ENCODE assay signal across 26 cellular contexts in genomic region chr2:51335072-51336058, GRCh38.
A peak's percentile ranks its signal among the peaks of the same experiment; 100 is the strongest.
DNase-seq lines count a peak whose midpoint lies in the region; ATAC-seq, FAIRE-seq and TF ChIP-seq lines count a peak whose summit lies in the region.
"Had no signal": no experiment of that assay in that cellular context is flagged by ENCODE, and none has a peak within 500 bp of the region (broad histone marks: within the 10 kb centered on the region; RNA-seq: fewer than 3 reads in every experiment).

No MANE protein-coding gene starts in this region.

- TF ChIP-seq POLR2A in NB4 (IDR thresholded peaks at IDR 0.05; ENCODE audit: extremely low read depth, insufficient read length), result no peak
- TF ChIP-seq POLR2A in GM12891 (IDR thresholded peaks at IDR 0.05; ENCODE audit: low read depth, low read length), result no peak

- no peak overlapping the region for H3K9ac ChIP-seq in endodermal cell (ENCODE audit: extremely low read depth, low read length, poor library complexity, severe bottlenecking)

- H3K27me3 Mint-ChIP-seq in GM23338 (ENCODE audit: insufficient read depth, low read depth, poor library complexity) (no peaks in the 10 kb centered on the region), endodermal cell (ENCODE audit: insufficient read depth) (no peaks in the 10 kb centered on the region), mesothelial cell of epicardium (ENCODE audit: low read depth) (no peaks in the 10 kb centered on the region)
- H3K27me3 Mint-ChIP-seq: CD4-positive, alpha-beta memory T cell had no signal

- H2AFZ ChIP-seq in GM23338, result no peak overlapping the region

- no peak overlapping the region for H3K4me3 Mint-ChIP-seq in GM23338
- H3K4me3 Mint-ChIP-seq in endodermal cell, result no peak overlapping the region
- H3K4me3 Mint-ChIP-seq in mesothelial cell of epicardium, result no peak overlapping the region
- H3K4me3 Mint-ChIP-seq: activated naive CD4-positive, alpha-beta T cell treated with anti-CD3 and anti-CD28 coated beads for 36 hours; CD4-positive, alpha-beta memory T cell had no signal

- FAIRE-seq in GM12891 (lab: Jason Lieb, UNC), result no peak

- H3K79me2 ChIP-seq in GM23338 (replicated peaks; ENCODE audit: insufficient read depth), result no peaks in the 10 kb centered on the region

- ATAC-seq in GM23338, result no peak
- ATAC-seq: left colon, psoas muscle had no signal

- WGBS in endodermal cell (ENCODE audit: insufficient coverage in 1 of 2, insufficient read length in 1 of 2), 2 experiments, result 83 to 99% methylated on average over 6 to 8 of the region's 8 CpGs

- no peaks in the 10 kb centered on the region for H3K9me3 Mint-ChIP-seq in GM23338
- H3K9me3 Mint-ChIP-seq in endodermal cell, result no peaks in the 10 kb centered on the region
- no peaks in the 10 kb centered on the region for H3K9me3 Mint-ChIP-seq in mesothelial cell of epicardium
- H3K9me3 Mint-ChIP-seq: activated naive CD4-positive, alpha-beta T cell treated with anti-CD3 and anti-CD28 coated beads for 36 hours had no signal

- H3K9me3 ChIP-seq in endodermal cell (ENCODE audit: control insufficient read depth, low read length), result no peaks in the 10 kb centered on the region
- H3K9me3 ChIP-seq: neutrophil, psoas muscle, SJSA1, testis had no signal

- no peaks in the 10 kb centered on the region for H3K4me1 ChIP-seq in GM23338 (ENCODE audit: insufficient read depth)
- H3K4me1 ChIP-seq in endodermal cell (ENCODE audit: control insufficient read depth, insufficient read depth, low read length), result no peaks in the 10 kb centered on the region
- H3K4me1 ChIP-seq: psoas muscle, SJSA1, testis had no signal

- no peaks in the 10 kb centered on the region for H3K36me3 ChIP-seq in GM23338 (ENCODE audit: insufficient read depth)
- no peaks in the 10 kb centered on the region for H3K36me3 ChIP-seq in endodermal cell (ENCODE audit: control insufficient read depth, insufficient read depth, low read length)
- H3K36me3 ChIP-seq: neutrophil, SJSA1 had no signal

- H3K4me1 Mint-ChIP-seq in GM23338, result no peaks in the 10 kb centered on the region
- H3K4me1 Mint-ChIP-seq in endodermal cell, result no peaks in the 10 kb centered on the region
- no peaks in the 10 kb centered on the region for H3K4me1 Mint-ChIP-seq in mesothelial cell of epicardium
- H3K4me1 Mint-ChIP-seq: CD4-positive, alpha-beta memory T cell had no signal

- H3K4me3 ChIP-seq in GM23338 (no peak overlapping the region), NB4 (ENCODE audit: low read depth, low read length) (no peak overlapping the region), endodermal cell (ENCODE audit: low read length) (no peak overlapping the region)
- H3K4me3 ChIP-seq: psoas muscle, SJSA1, testis had no signal

- no peak overlapping the region for H3K4me2 ChIP-seq in GM23338

- no peaks in the 10 kb centered on the region for H3F3A ChIP-seq in GM23338 (replicated peaks; ENCODE audit: low read depth)

- H3K36me3 Mint-ChIP-seq in GM23338 (ENCODE audit: low read depth) (no peaks in the 10 kb centered on the region), endodermal cell (ENCODE audit: low read depth) (no peaks in the 10 kb centered on the region), mesothelial cell of epicardium (no peaks in the 10 kb centered on the region)
- H3K36me3 Mint-ChIP-seq: CD4-positive, alpha-beta memory T cell had no signal

- no peaks in the 10 kb centered on the region for H3K27me3 ChIP-seq in GM23338 (ENCODE audit: insufficient read depth)
- no peaks in the 10 kb centered on the region for H3K27me3 ChIP-seq in endodermal cell (ENCODE audit: control insufficient read depth, insufficient read depth, low read length, poor library complexity, severe bottlenecking)
- H3K27me3 ChIP-seq: neutrophil, SJSA1, testis had no signal

- H3K9me2 ChIP-seq in GM23338 (ENCODE audit: insufficient read depth), result no peaks in the 10 kb centered on the region

- H3K27ac Mint-ChIP-seq in GM23338 (no peak overlapping the region), endodermal cell (no peak overlapping the region), mesothelial cell of epicardium (no peak overlapping the region)
- H3K27ac Mint-ChIP-seq: activated naive CD4-positive, alpha-beta T cell treated with anti-CD3 and anti-CD28 coated beads for 36 hours; CD4-positive, alpha-beta memory T cell had no signal

- TF ChIP-seq CTCF in GM23338 (conservative IDR thresholded peaks at IDR 0.05; ENCODE audit: low read depth in 2 of 2) (peak; percentile 62 to 75), NB4 (IDR thresholded peaks at IDR 0.05; ENCODE audit: low read depth, low read length) (no peak), endodermal cell (conservative IDR thresholded peaks at IDR 0.05) (peak; percentile 69), mesothelial cell of epicardium (IDR thresholded peaks at IDR 0.05; ENCODE audit: unreplicated experiment) (peak; percentile 39)

- H3K27ac ChIP-seq in GM23338 (ENCODE audit: low read depth) (no peak overlapping the region), endodermal cell (ENCODE audit: low read depth, low read length) (no peak overlapping the region)
- H3K27ac ChIP-seq: HL-60, neutrophil, psoas muscle, SJSA1, testis had no signal

- DNase-seq in GM23338 (ENCODE audit: low spot score) (peak; percentile 69), NB4 (ENCODE audit: low read depth) (peak; percentile 3), endodermal cell (no peak), mesothelial cell of epicardium (ENCODE audit: low spot score in 2 of 2, unreplicated experiment in 2 of 2) (no peak), GM12891 (ENCODE audit: insufficient read length, low spot score) (no peak), anterior cingulate cortex (lab: John Stamatoyannopoulos, UW) (no peak), cortex of kidney (lab: John Stamatoyannopoulos, UW) (no peak)
- DNase-seq: activated CD4-positive, alpha-beta T cell treated with anti-CD3 and anti-CD28 coated beads, Interleukin-2, amount 50 U/mL, for 4 hours; activated naive CD4-positive, alpha-beta T cell treated with anti-CD3 and anti-CD28 coated beads for 36 hours; CD4-positive, alpha-beta memory T cell; effector CD4-positive, alpha-beta T cell; head of caudate nucleus; Kasumi-1; left colon; mesenchymal stem cell; NCI-H1092; NCI-H187 treated with DMSO at 0.1 percent for 48 hours; NCI-H226; psoas muscle; RPMI8226; stimulated activated naive CD4-positive, alpha-beta T cell; T-helper 1 cell; testis had no signal

- H4K20me1 ChIP-seq in GM23338 (replicated peaks; ENCODE audit: insufficient read depth), result no peaks in the 10 kb centered on the region

TF ChIP-seq in GM23338, 12 proteins besides CTCF, POLR2A, EP300 and RAD21 (continues in another document):
- no peak for TF ChIP-seq EZH2 (IDR thresholded peaks at IDR 0.05; ENCODE audit: low read depth, unreplicated experiment)
- TF ChIP-seq STAT1 (IDR thresholded peaks at IDR 0.05; ENCODE audit: unreplicated experiment), result no peak
- no peak for TF ChIP-seq ZNF114 (CRISPR knock-in tag; IDR thresholded peaks at IDR 0.05)

TF ChIP-seq in GM12891, 5 proteins besides CTCF, POLR2A, EP300 and RAD21:
- TF ChIP-seq PAX5 (IDR thresholded peaks at IDR 0.05; ENCODE audit: insufficient read depth, low read length, severe bottlenecking) (no peak), TAF1 (IDR thresholded peaks at IDR 0.05; ENCODE audit: low read depth, low read length) (no peak), POU2F2 (IDR thresholded peaks at IDR 0.05; ENCODE audit: low read depth, low read length) (no peak)

Comparison
In these comparisons a context has a peak if more than half of its experiments do, and no peak if none do; other contexts are left out.
1. DNase-seq: peak in GM23338 (single experiment) and NB4 (single experiment); none in endodermal cell (single experiment), mesothelial cell of epicardium (0 of 2), GM12891 (single experiment), anterior cingulate cortex (0 of 58) and cortex of kidney (single experiment).